In genomic region chr7:151655555-151655954, GRCh38 we compare ENCODE assay signal across 34 cellular contexts.
"Had no signal": no experiment of that assay in that cellular context is flagged by ENCODE, and none has a peak within 500 bp of the region (broad histone marks: within the 10 kb centered on the region; RNA-seq: fewer than 3 reads in every experiment).

No MANE protein-coding gene starts in this region.

- DNase-seq: Karpas-422, Kasumi-1, MG63, MM.1S, MV-4-11, NCI-H1048, NCI-H1092, NCI-H1092 treated with DMSO at 0.1 percent for 48 hours, NCI-H1105, NCI-H1105 treated with DMSO at 0.1 percent for 48 hours, NCI-H1417, NCI-H1417 treated with DMSO at 0.1 percent for 48 hours, NCI-H1436, NCI-H1436 treated with DMSO at 0.1 percent for 48 hours, NCI-H146, NCI-H1694, NCI-H1694 treated with DMSO at 0.1 percent for 48 hours, NCI-H187, NCI-H187 treated with DMSO at 0.1 percent for 48 hours, NCI-H1930, NCI-H2029, NCI-H2029 treated with DMSO at 0.1 percent for 48 hours, NCI-H2081, NCI-H2081 treated with DMSO at 0.1 percent for 48 hours, NCI-H2107, NCI-H2171, NCI-H2171 treated with DMSO at 0.1 percent for 48 hours, NCI-H2227 treated with DMSO at 0.1 percent for 48 hours, NCI-H226, NCI-H345, NCI-H446, NCI-H446 treated with DMSO at 0.1 percent for 48 hours, NCI-H510A had no signal

- H3K36me3 ChIP-seq: MG63 had no signal

- H3K27ac ChIP-seq: KMS-11 had no signal

- H3K27me3 ChIP-seq: MG63 had no signal

- H3K9me3 ChIP-seq: MG63 had no signal

- H3K4me2 ChIP-seq: KMS-11 had no signal

- H3K9ac ChIP-seq: KMS-11 had no signal

- H3K4me3 ChIP-seq: MG63 had no signal
